32 cellular contexts compared by ENCODE assay signal in the genomic region with DNA sequence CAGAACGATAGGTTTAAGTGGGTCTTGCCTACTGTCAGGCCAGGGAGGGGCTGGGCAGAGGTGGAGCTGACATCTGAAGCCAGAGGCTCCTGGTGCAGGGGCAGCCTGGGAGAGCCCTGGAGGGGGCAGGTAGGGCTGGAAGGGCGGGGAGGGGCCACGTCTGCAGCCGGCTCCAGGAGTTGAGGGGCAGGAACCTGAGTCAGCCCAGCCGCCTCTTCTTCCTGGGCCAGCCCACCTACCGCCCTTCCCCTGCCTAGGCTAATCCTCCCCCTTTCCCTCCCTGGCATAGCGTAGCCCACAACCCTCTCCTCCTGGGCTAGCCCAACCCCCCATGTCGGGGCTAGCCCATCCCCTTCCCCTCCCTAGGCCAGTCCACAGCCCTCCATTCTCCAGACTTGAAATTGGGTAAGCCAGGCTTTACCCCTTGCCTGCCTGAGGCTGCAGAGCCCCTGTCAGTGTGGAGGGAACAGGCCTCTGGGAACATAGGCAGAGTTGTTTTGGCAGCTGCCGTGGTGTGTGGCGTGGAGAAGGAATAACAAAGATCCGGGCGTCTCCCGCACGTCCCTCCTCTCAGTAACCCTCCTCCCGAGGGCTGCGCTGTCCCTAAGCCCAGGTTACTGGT. TPM values are rescaled to one million over a fixed set of nuclear protein-coding genes. Genes with fewer than 3 reads are reported as not detected.
DNase-seq lines count a peak whose midpoint lies in the region; ATAC-seq and TF ChIP-seq lines count a peak whose summit lies in the region.
"Had no signal": no experiment of that assay in that cellular context is flagged by ENCODE, and none has a peak within 500 bp of the region (broad histone marks: within the 10 kb centered on the region; RNA-seq: fewer than 3 reads in every experiment).

No MANE protein-coding gene starts in this region.

- H3K23ac ChIP-seq in mesenchymal stem cell (ENCODE audit: low read length in 2 of 2), result no peak overlapping the region

- peak overlapping the region; percentile 64 for H2AK5ac ChIP-seq in mesenchymal stem cell (ENCODE audit: low read length, severe bottlenecking)

- H4K8ac ChIP-seq in mesenchymal stem cell (ENCODE audit: low read length), result peak overlapping the region; percentile 92

- WGBS in heart right ventricle, 2 donors, result 87 to 93% methylated on average over 13 to 16 of the region's 16 CpGs
- WGBS in mesenchymal stem cell, result 85% methylated on average over 16 of the region's 16 CpGs
- WGBS in smooth muscle cell (ENCODE audit: low lambda C conversion rate), result 78% methylated on average over 12 of the region's 16 CpGs

- no peak for ATAC-seq in heart right ventricle
- ATAC-seq in GM21825 (IDR thresholded peaks at IDR 0.05; ENCODE audit: unreplicated experiment), result no peak
- no peak for ATAC-seq in GM18517 (IDR thresholded peaks at IDR 0.05; ENCODE audit: unreplicated experiment)
- no peak for ATAC-seq in activated T-cell treated with anti-CD3 and anti-CD28 coated beads, Interleukin-2, amount 50 U/mL, for 4 hours
- ATAC-seq: activated naive CD8-positive, alpha-beta T cell treated with anti-CD3 and anti-CD28 coated beads, Interleukin-2, amount 50 U/mL, for 24 hours; effector memory CD8-positive, alpha-beta T cell; pancreas; stimulated activated naive CD8-positive, alpha-beta T cell treated with anti-CD3 and anti-CD28 coated beads, Interleukin-15, Interleukin-2, amounts not matched to agents 100 U/mL and 50 U/mL, for 24 hours had no signal

- H3K9me3 Mint-ChIP-seq in activated T-cell treated with anti-CD3 and anti-CD28 coated beads, Interleukin-2, amount 50 U/mL, for 4 hours, result no peaks in the 10 kb centered on the region
- H3K9me3 Mint-ChIP-seq: activated naive CD8-positive, alpha-beta T cell treated with anti-CD3 and anti-CD28 coated beads, Interleukin-2, amount 50 U/mL, for 24 hours; central memory CD8-positive, alpha-beta T cell; effector memory CD8-positive, alpha-beta T cell had no signal

- peak overlapping the region; percentile 83 for H4K91ac ChIP-seq in mesenchymal stem cell (ENCODE audit: low read length)

- H3K27me3 ChIP-seq in cardiac muscle cell (no peaks in the 10 kb centered on the region), heart right ventricle (no peaks in the 10 kb centered on the region), mesenchymal stem cell (ENCODE audit: control insufficient read depth in 1 of 2, insufficient read depth in 1 of 2, low read length in 2 of 2) (no peaks in the 10 kb centered on the region), smooth muscle cell (ENCODE audit: low read depth) (no peaks in the 10 kb centered on the region)
- H3K27me3 ChIP-seq: MG63, pancreas, uterus had no signal

- H3K27ac ChIP-seq in cardiac muscle cell, result peak overlapping the region; percentile 14
- no peak overlapping the region for H3K27ac ChIP-seq in heart right ventricle
- H3K27ac ChIP-seq in mesenchymal stem cell (ENCODE audit: low read length, poor library complexity, severe bottlenecking), result peak overlapping the region; percentile 22
- peak overlapping the region; percentile 38 for H3K27ac ChIP-seq in smooth muscle cell (ENCODE audit: low read depth)
- H3K27ac ChIP-seq: GM23248, pancreas, uterus had no signal

- intact Hi-C loops in heart right ventricle (cut with DNase I), result no loop called here

- H3F3A ChIP-seq in smooth muscle cell (ENCODE audit: low read depth), result peaks cover 14% of the 10 kb centered on the region

- TF ChIP-seq CTCF in cardiac muscle cell (IDR thresholded peaks at IDR 0.05; ENCODE audit: low read depth, low read length), result no peak
- no peak for TF ChIP-seq CTCF in heart right ventricle (IDR thresholded peaks at IDR 0.05)
- no peak for TF ChIP-seq CTCF in smooth muscle cell (IDR thresholded peaks at IDR 0.05; ENCODE audit: borderline replicate concordance, insufficient read depth, poor library complexity, severe bottlenecking)

- H3K4ac ChIP-seq in mesenchymal stem cell (ENCODE audit: low read depth in 1 of 2, low read length in 2 of 2), result peak overlapping the region; percentile 71 to 95

- H3K4me3 ChIP-seq in cardiac muscle cell (no peak overlapping the region), heart right ventricle (no peak overlapping the region), mesenchymal stem cell (ENCODE audit: insufficient read depth in 1 of 2, low read depth in 1 of 2, low read length in 2 of 2) (no peak overlapping the region), smooth muscle cell (no peak overlapping the region)
- H3K4me3 ChIP-seq: GM23248, lung, MG63, pancreas, uterus had no signal

- peak overlapping the region; percentile 45 to 87 for H2BK12ac ChIP-seq in mesenchymal stem cell (ENCODE audit: low read length in 2 of 2)

- peak overlapping the region; percentile 98 for H2BK15ac ChIP-seq in mesenchymal stem cell (ENCODE audit: low read depth, poor library complexity, severe bottlenecking)

- H3K4me2 ChIP-seq in mesenchymal stem cell (ENCODE audit: low read length, poor library complexity, severe bottlenecking) (no peak overlapping the region), smooth muscle cell (no peak overlapping the region)

- peak overlapping the region; percentile 57 for H2BK120ac ChIP-seq in mesenchymal stem cell (ENCODE audit: low read depth, low read length)

- H3K4me1 ChIP-seq in cardiac muscle cell (ENCODE audit: low read depth), result peaks cover 13% of the 10 kb centered on the region
- H3K4me1 ChIP-seq in heart right ventricle, result no peaks in the 10 kb centered on the region
- H3K4me1 ChIP-seq in mesenchymal stem cell (ENCODE audit: control insufficient read depth, insufficient read depth, low read depth, low read length), result peaks cover 51% of the 10 kb centered on the region
- peaks cover 3% of the 10 kb centered on the region for H3K4me1 ChIP-seq in smooth muscle cell (ENCODE audit: low read depth)
- H3K4me1 ChIP-seq: pancreas, uterus had no signal

- no peak overlapping the region for H3K4me3 Mint-ChIP-seq in activated T-cell treated with anti-CD3 and anti-CD28 coated beads, Interleukin-2, amount 50 U/mL, for 4 hours
- H3K4me3 Mint-ChIP-seq: activated CD4-positive, alpha-beta T cell treated with anti-CD3 and anti-CD28 coated beads, Interleukin-2, amount 10 ng/mL, durations not matched to agents 7 days and 5 days; activated naive CD8-positive, alpha-beta T cell treated with anti-CD3 and anti-CD28 coated beads, Interleukin-2, amount 50 U/mL, for 24 hours; activated T-cell treated with anti-CD3 and anti-CD28 coated beads, Interleukin-2, amount 50 U/mL, for 24 hours; central memory CD8-positive, alpha-beta T cell; effector memory CD8-positive, alpha-beta T cell had no signal

- H4K20me1 ChIP-seq in smooth muscle cell (ENCODE audit: low read depth), result peaks cover 40% of the 10 kb centered on the region

- no peaks in the 10 kb centered on the region for H3K9me3 ChIP-seq in cardiac muscle cell (ENCODE audit: low read depth)
- peaks cover 0 to 5% (median 0%) of the 10 kb centered on the region in 11 donors for H3K9me3 ChIP-seq in heart right ventricle
- H3K9me3 ChIP-seq in mesenchymal stem cell (ENCODE audit: control insufficient read depth, low read length), result no peaks in the 10 kb centered on the region
- no peaks in the 10 kb centered on the region for H3K9me3 ChIP-seq in smooth muscle cell (replicated peaks; ENCODE audit: low read depth)
- H3K9me3 ChIP-seq: MG63, pancreas, uterus had no signal

- peak overlapping the region; percentile 14 to 95 for H3K18ac ChIP-seq in mesenchymal stem cell (ENCODE audit: low read depth in 1 of 2, low read length in 2 of 2)

- no peak overlapping the region for H2AFZ ChIP-seq in mesenchymal stem cell (ENCODE audit: low read depth, low read length)
- no peak overlapping the region for H2AFZ ChIP-seq in smooth muscle cell (ENCODE audit: low read depth)
- H2AFZ ChIP-seq: GM23248 had no signal

- H3K79me2 ChIP-seq in smooth muscle cell (ENCODE audit: low read depth), result peaks cover 62% of the 10 kb centered on the region

- peaks cover 8% of the 10 kb centered on the region for H3K36me3 Mint-ChIP-seq in activated T-cell treated with anti-CD3 and anti-CD28 coated beads, Interleukin-2, amount 50 U/mL, for 4 hours (ENCODE audit: insufficient read depth)

- H3K27me3 Mint-ChIP-seq in activated T-cell treated with anti-CD3 and anti-CD28 coated beads, Interleukin-2, amount 50 U/mL, for 4 hours (ENCODE audit: low read depth), result no peaks in the 10 kb centered on the region
- H3K27me3 Mint-ChIP-seq: activated CD4-positive, alpha-beta T cell treated with anti-CD3 and anti-CD28 coated beads, Interleukin-2, amount 10 ng/mL, durations not matched to agents 7 days and 5 days; activated naive CD8-positive, alpha-beta T cell treated with anti-CD3 and anti-CD28 coated beads, Interleukin-2, amount 50 U/mL, for 24 hours; activated T-cell treated with anti-CD3 and anti-CD28 coated beads, Interleukin-2, amount 50 U/mL, for 24 hours; central memory CD8-positive, alpha-beta T cell; effector memory CD8-positive, alpha-beta T cell had no signal

- no peak overlapping the region for H2BK5ac ChIP-seq in mesenchymal stem cell (ENCODE audit: low read depth, low read length, poor library complexity, severe bottlenecking)

- peaks cover 24% of the 10 kb centered on the region for H3K79me1 ChIP-seq in mesenchymal stem cell (replicated peaks; ENCODE audit: low read length, poor library complexity, severe bottlenecking)

- DNase-seq in cardiac muscle cell (ENCODE audit: low read depth in 1 of 2, low spot score in 1 of 2) (no peak), heart right ventricle (no peak), UCSD-AML1 (lab: John Stamatoyannopoulos, UW; ENCODE audit: unreplicated experiment) (peak; percentile 15), mesenchymal stem cell (no peak), smooth muscle cell (lab: John Stamatoyannopoulos, UW; ENCODE audit: unreplicated experiment) (no peak)
- no peak for DNase-seq in activated T-cell treated with anti-CD3 and anti-CD28 coated beads, Interleukin-2, amount 50 U/mL, for 4 hours
- DNase-seq: 8988T; activated CD4-positive, alpha-beta T cell treated with anti-CD3 and anti-CD28 coated beads, Interleukin-2, amount 10 ng/mL, durations not matched to agents 7 days and 5 days; activated gamma-delta T cell; activated naive CD8-positive, alpha-beta T cell treated with anti-CD3 and anti-CD28 coated beads, Interleukin-2, amount 50 U/mL, for 24 hours; activated T-cell treated with anti-CD3 and anti-CD28 coated beads, Interleukin-2, amount 50 U/mL, for 24 hours; Calu3; DMS79; effector memory CD8-positive, alpha-beta T cell; GF-D8; GM23248; KG1; MG63; NCI-H1105 treated with DMSO at 0.1 percent for 48 hours; NCI-H187 treated with DMSO at 0.1 percent for 48 hours; NCI-H69; retina; Right ventricle myocardium superior; stimulated activated CD4-positive, alpha-beta T cell treated with anti-CD3 and anti-CD28 coated beads, Interleukin-1b, Interleukin-23, amount 100 ng/mL, for 48 hours; stimulated activated naive CD8-positive, alpha-beta T cell treated with anti-CD3 and anti-CD28 coated beads, Interleukin-15, Interleukin-2, amounts not matched to agents 100 U/mL and 50 U/mL, for 24 hours; T-helper 9 cell; uterus had no signal

- H3K9ac ChIP-seq in mesenchymal stem cell (ENCODE audit: low read length), result no peak overlapping the region
- no peak overlapping the region for H3K9ac ChIP-seq in smooth muscle cell (ENCODE audit: low read depth)
- H3K9ac ChIP-seq: GM23248 had no signal

- H3K14ac ChIP-seq in mesenchymal stem cell (ENCODE audit: low read length in 2 of 2), result peak overlapping the region in 1 of 2 experiments; percentile 28

- peaks cover 6% of the 10 kb centered on the region for H3K4me1 Mint-ChIP-seq in activated T-cell treated with anti-CD3 and anti-CD28 coated beads, Interleukin-2, amount 50 U/mL, for 4 hours (ENCODE audit: low read depth)
- H3K4me1 Mint-ChIP-seq: central memory CD8-positive, alpha-beta T cell had no signal

- peaks cover 24% of the 10 kb centered on the region for H3K36me3 ChIP-seq in cardiac muscle cell
- H3K36me3 ChIP-seq in heart right ventricle, result peaks cover 0 to 68% (median 16%) of the 10 kb centered on the region in 9 donors
- peaks cover 63 to 90% of the 10 kb centered on the region in 2 experiments for H3K36me3 ChIP-seq in mesenchymal stem cell (ENCODE audit: control insufficient read depth in 1 of 2, insufficient read depth in 2 of 2, low read depth in 1 of 2, low read length in 2 of 2)
- peaks cover 9% of the 10 kb centered on the region for H3K36me3 ChIP-seq in smooth muscle cell (ENCODE audit: low read depth)
- H3K36me3 ChIP-seq: MG63, uterus had no signal

RNA-seq across cellular contexts. Expression of gene WDR18, which starts 20.6 kb away (rescaled TPM):
- 136 and 143 TPM in 2 replicates for total RNA-seq in cardiac muscle cell
- 241 and 262 TPM in 2 replicates for polyA plus RNA-seq in cardiac muscle cell
- total RNA-seq in heart right ventricle, result 10 to 100 TPM; 17.3 to 25.0 (median 20.3) TPM
- polyA plus RNA-seq in heart right ventricle, result 10 to 100 TPM; 44.0 to 66.4 TPM
- polyA plus RNA-seq in mesenchymal stem cell (2013, experiment 1 of 2), result 25.0 TPM
- 25.1 TPM for polyA plus RNA-seq in mesenchymal stem cell (2013, experiment 2 of 2)
- 33.8 and 69.4 TPM in 2 replicates for total RNA-seq in smooth muscle cell
- polyA plus RNA-seq in smooth muscle cell, result 153 and 160 TPM in 2 replicates
- total RNA-seq in activated T-cell treated with anti-CD3 and anti-CD28 coated beads, Interleukin-2, amount 50 U/mL, for 4 hours, result 100 to 1,000 TPM; 163 to 217 (median 199) TPM

RNA-seq across cellular contexts. Expression of gene GRIN3B, which starts 36.7 kb away (rescaled TPM):
- total RNA-seq in cardiac muscle cell, result 5.4 and 8.5 TPM in 2 replicates
- 3.0 and 4.9 TPM in 2 replicates for polyA plus RNA-seq in cardiac muscle cell
- total RNA-seq in heart right ventricle, result under 1 TPM in 3 of 10 donors, not detected in 7; 0.08 to 0.10 (median 0.09) TPM
- under 1 TPM in 1 of 2 donors, not detected in 1; 0.01 TPM for polyA plus RNA-seq in heart right ventricle
- 0.66 TPM for polyA plus RNA-seq in mesenchymal stem cell (2013, experiment 1 of 2)
- 0.56 TPM for polyA plus RNA-seq in mesenchymal stem cell (2013, experiment 2 of 2)
- total RNA-seq in smooth muscle cell, result 1.2 and 12.6 TPM in 2 replicates
- polyA plus RNA-seq in smooth muscle cell, result 1.2 and 3.6 TPM in 2 replicates
- total RNA-seq in activated T-cell treated with anti-CD3 and anti-CD28 coated beads, Interleukin-2, amount 50 U/mL, for 4 hours, result under 1 TPM; 0.05 to 0.19 (median 0.08) TPM
- total RNA-seq: activated CD4-positive, alpha-beta T cell treated with anti-CD3 and anti-CD28 coated beads, Interleukin-2, amount 10 ng/mL, durations not matched to agents 7 days and 5 days; Calu3; pancreas; Right ventricle myocardium superior had no signal
- polyA plus RNA-seq: GM23248 had no signal

RNA-seq across cellular contexts. Expression of gene ARID3A, which starts 37.7 kb away (rescaled TPM):
- total RNA-seq in cardiac muscle cell (59.7 and 62.3 TPM in 2 replicates), heart right ventricle (10 to 100 TPM in 1 of 10 donors, 1 to 10 TPM in 9; 3.0 to 11.7 (median 5.3) TPM), smooth muscle cell (50.3 TPM in 2 replicates)
- polyA plus RNA-seq in cardiac muscle cell (39.1 and 48.7 TPM in 2 replicates), heart right ventricle (1 to 10 TPM; 3.7 to 4.2 TPM), smooth muscle cell (45.7 and 75.2 TPM in 2 replicates)
- polyA plus RNA-seq in mesenchymal stem cell (2013, experiment 1 of 2), result 64.0 TPM
- 62.8 TPM for polyA plus RNA-seq in mesenchymal stem cell (2013, experiment 2 of 2)
- total RNA-seq in activated T-cell treated with anti-CD3 and anti-CD28 coated beads, Interleukin-2, amount 50 U/mL, for 4 hours, result 10 to 100 TPM in 1 of 3 donors, 1 to 10 TPM in 2; 7.3 to 13.2 (median 10.0) TPM

RNA-seq across cellular contexts. Expression of gene KISS1R, which starts 46.4 kb away (rescaled TPM):
- total RNA-seq in cardiac muscle cell, result 0.46 and 1.2 TPM in 2 replicates
- polyA plus RNA-seq in cardiac muscle cell, result 1.9 and 3.2 TPM in 2 replicates
- total RNA-seq in heart right ventricle, result not detected
- not detected for polyA plus RNA-seq in heart right ventricle
- not detected for polyA plus RNA-seq in mesenchymal stem cell (2013, experiment 1 of 2)
- polyA plus RNA-seq in mesenchymal stem cell (2013, experiment 2 of 2), result not detected
- 0.27 TPM in 1 of 2 replicates, not detected in the other for total RNA-seq in smooth muscle cell
- 0.61 and 1.4 TPM in 2 replicates for polyA plus RNA-seq in smooth muscle cell
- 1 to 10 TPM; 2.9 to 5.1 (median 3.3) TPM for total RNA-seq in activated T-cell treated with anti-CD3 and anti-CD28 coated beads, Interleukin-2, amount 50 U/mL, for 4 hours
- total RNA-seq: Calu3, GM23248, Right ventricle myocardium superior had no signal
- polyA plus RNA-seq: GM23248 had no signal

RNA-seq across cellular contexts. Expression of gene R3HDM4, which starts 50.5 kb away (rescaled TPM):
- total RNA-seq in cardiac muscle cell, result 60.3 and 66.2 TPM in 2 replicates
- polyA plus RNA-seq in cardiac muscle cell, result 82.1 and 86.7 TPM in 2 replicates
- total RNA-seq in heart right ventricle, result 10 to 100 TPM; 16.3 to 30.6 (median 19.9) TPM
- 10 to 100 TPM; 34.5 to 49.8 TPM for polyA plus RNA-seq in heart right ventricle
- 68.0 TPM for polyA plus RNA-seq in mesenchymal stem cell (2013, experiment 1 of 2)
- 67.1 TPM for polyA plus RNA-seq in mesenchymal stem cell (2013, experiment 2 of 2)
- total RNA-seq in smooth muscle cell, result 25.9 and 42.3 TPM in 2 replicates
- polyA plus RNA-seq in smooth muscle cell, result 69.4 and 70.5 TPM in 2 replicates
- 10 to 100 TPM; 92.3 to 97.7 (median 96.3) TPM for total RNA-seq in activated T-cell treated with anti-CD3 and anti-CD28 coated beads, Interleukin-2, amount 50 U/mL, for 4 hours

Comparison
In these comparisons a context has a peak if more than half of its experiments do, and no peak if none do; other contexts are left out.
1. H3K27ac ChIP-seq: peak in cardiac muscle cell (single experiment), mesenchymal stem cell (single experiment) and smooth muscle cell (single experiment); none in heart right ventricle (0 of 10).